In genomic region chrX:93422693-93423092, GRCh38 we compare ENCODE assay signal across 9 cellular contexts.
DNase-seq lines count a peak whose midpoint lies in the region; ATAC-seq and TF ChIP-seq lines count a peak whose summit lies in the region.
"Had no signal": no experiment of that assay in that cellular context is flagged by ENCODE, and none has a peak within 500 bp of the region (broad histone marks: within the 10 kb centered on the region; RNA-seq: fewer than 3 reads in every experiment).

No MANE protein-coding gene starts in this region.

- no peaks in the 10 kb centered on the region for H3K4me1 Mint-ChIP-seq in endothelial cell (ENCODE audit: unreplicated experiment)
- H3K4me1 Mint-ChIP-seq: B cell had no signal

- intact Hi-C loops in spleen (cut with DNase I; ENCODE audit: low total_unique reads): no loop called here

- no peaks in the 10 kb centered on the region for H3K9me3 ChIP-seq in spleen

- TF ChIP-seq POLR2A in spleen (IDR thresholded peaks at IDR 0.05): no peak

- no peaks in the 10 kb centered on the region for H3K4me1 ChIP-seq in spleen

- H3K27me3 ChIP-seq in spleen (replicated peaks in 1 of 7): no peaks in the 10 kb centered on the region

- H3K36me3 Mint-ChIP-seq in endothelial cell (ENCODE audit: low read depth, unreplicated experiment): no peaks in the 10 kb centered on the region

- H3K36me3 ChIP-seq in spleen: no peaks in the 10 kb centered on the region

- H3K4me3 ChIP-seq in spleen: no peak overlapping the region

- WGBS in spleen, 5 donors: 13 to 23% (median 18%) methylated on average over 6 of the region's 6 CpGs

- peak; percentile 88 for ATAC-seq in GM21786 (IDR thresholded peaks at IDR 0.05; ENCODE audit: unreplicated experiment)
- no peak for ATAC-seq in HG02973 (IDR thresholded peaks at IDR 0.05; ENCODE audit: unreplicated experiment)

- no peak overlapping the region for H3K27ac ChIP-seq in spleen

- H3K27ac Mint-ChIP-seq in endothelial cell (ENCODE audit: unreplicated experiment): no peak overlapping the region
- H3K27ac Mint-ChIP-seq: B cell had no signal

- no peak overlapping the region for H3K4me3 Mint-ChIP-seq in endothelial cell (ENCODE audit: unreplicated experiment)
- H3K4me3 Mint-ChIP-seq: B cell had no signal

- no peaks in the 10 kb centered on the region for H3K9me3 Mint-ChIP-seq in endothelial cell (ENCODE audit: unreplicated experiment)

- H3K27me3 Mint-ChIP-seq in endothelial cell (ENCODE audit: unreplicated experiment): no peaks in the 10 kb centered on the region
- H3K27me3 Mint-ChIP-seq: B cell had no signal

- peak; percentile 79 for TF ChIP-seq CTCF in endothelial cell (IDR thresholded peaks at IDR 0.05; ENCODE audit: unreplicated experiment)
- TF ChIP-seq CTCF in spleen (IDR thresholded peaks at IDR 0.05 in 8 of 11, conservative IDR thresholded peaks at IDR 0.05 in 3 of 11): peak in 7 of 11 experiments; percentile 22 to 49 (median 25)

- DNase-seq in NCI-H1436 (lab: John Stamatoyannopoulos, UW) (peak; percentile 2), NCI-H1436 treated with DMSO at 0.1 percent for 48 hours (lab: John Stamatoyannopoulos, UW) (no peak), NCI-H2107 (lab: John Stamatoyannopoulos, UW) (peak; percentile 13), endothelial cell (ENCODE audit: low spot score) (peak; percentile 9), spleen (no peak)
- DNase-seq in activated CD4-positive, alpha-beta T cell treated with anti-CD3 and anti-CD28 coated beads for 48 hours: no peak

Comparison
In these comparisons a context has a peak if more than half of its experiments do, and no peak if none do; other contexts are left out.
1. DNase-seq: peak in NCI-H1436 (single experiment), NCI-H2107 (single experiment) and endothelial cell (single experiment); none in NCI-H1436 treated with DMSO at 0.1 percent for 48 hours (single experiment), spleen (single experiment) and activated CD4-positive, alpha-beta T cell treated with anti-CD3 and anti-CD28 coated beads for 48 hours (single experiment).